8 cellular contexts compared by ENCODE assay signal in the genomic region with DNA sequence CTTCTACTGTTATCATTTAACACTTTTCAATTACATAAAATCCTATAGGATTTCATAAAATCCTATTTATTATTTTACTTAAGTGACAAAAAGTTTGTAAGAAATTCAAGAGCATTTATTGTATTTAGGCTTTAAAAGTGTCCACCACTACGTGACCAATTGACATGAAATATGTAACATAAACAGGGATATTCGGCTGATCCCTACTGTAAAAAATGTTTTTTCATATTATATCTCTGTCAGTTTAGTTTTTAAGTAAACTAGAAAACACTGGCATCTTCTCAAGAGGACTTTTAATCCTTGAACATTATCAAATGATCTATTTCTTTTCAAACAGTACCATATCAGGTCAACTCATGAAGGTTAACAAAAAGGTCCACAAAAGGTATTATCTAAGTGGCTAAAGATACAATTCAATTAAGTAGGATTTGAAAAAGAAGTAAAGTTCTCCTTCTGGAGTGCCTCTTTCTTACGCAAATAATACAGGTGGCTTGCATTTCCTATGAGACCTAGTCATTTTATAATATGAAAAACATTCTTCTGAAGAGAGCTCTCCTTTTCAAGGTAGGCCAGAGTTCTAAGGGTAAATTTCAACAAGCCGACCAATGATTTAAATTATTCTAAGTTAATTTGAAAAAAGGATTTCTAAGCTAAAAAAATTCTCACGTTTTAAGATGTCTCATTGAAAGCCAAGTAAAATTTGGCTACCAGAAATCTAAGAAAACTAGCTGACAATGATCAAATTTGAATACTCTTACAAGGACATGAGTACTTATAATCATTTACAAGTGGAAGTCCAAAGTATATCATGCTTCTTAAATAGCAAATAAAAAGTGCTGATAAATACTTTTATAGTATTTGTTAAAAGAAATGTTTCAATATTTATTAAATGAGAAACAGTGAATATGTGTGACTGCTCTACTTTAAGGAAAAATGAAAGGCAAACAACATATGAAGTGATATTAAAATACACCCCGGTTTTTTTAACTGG.
A peak's percentile ranks its signal among the peaks of the same experiment; 100 is the strongest.
DNase-seq lines count a peak whose midpoint lies in the region; ATAC-seq and TF ChIP-seq lines count a peak whose summit lies in the region.

No MANE protein-coding gene starts in this region.

- H3K36me3 Mint-ChIP-seq in H9 (ENCODE audit: insufficient read depth in 1 of 3, low read depth in 3 of 3): peaks cover 32 to 36% (median 35%) of the 10 kb centered on the region in 3 experiments

- H3K4me2 ChIP-seq in H9 (ENCODE audit: insufficient read depth, insufficient read length, low read length): peak overlapping the region; percentile 12

- H3K9me3 ChIP-seq in A673 (ENCODE audit: low read depth, low read length, poor library complexity, severe bottlenecking) (no peaks in the 10 kb centered on the region), H9 (ENCODE audit: control insufficient read depth, low read depth, low read length) (no peaks in the 10 kb centered on the region), ascending aorta (no peaks in the 10 kb centered on the region), upper lobe of left lung (no peaks in the 10 kb centered on the region)

- no peak for TF ChIP-seq EP300 in upper lobe of left lung (IDR thresholded peaks at IDR 0.05)

- H3K27me3 Mint-ChIP-seq in H9 (ENCODE audit: low read depth): no peaks in the 10 kb centered on the region

- H2AK5ac ChIP-seq in H9 (ENCODE audit: insufficient read length, low read length): no peak overlapping the region

- no CpG with 5 or more reads among the region's 6 CpGs for WGBS in H9 (ENCODE audit: extremely low coverage, insufficient read length, low lambda C conversion rate)
- WGBS in upper lobe of left lung, 2 donors: 0% methylated on average over 6 of the region's 6 CpGs

- no peaks in the 10 kb centered on the region for H3K79me1 ChIP-seq in H9 (ENCODE audit: insufficient read depth, low read depth, low read length, poor library complexity, severe bottlenecking)

- BruUV-seq in A673 (replicated peaks; lab: Mats Ljungman, UMichigan): no TSS peak

- no peak overlapping the region for H4K91ac ChIP-seq in H9 (ENCODE audit: insufficient read length, low read depth, low read length)

- DNase-seq in A673 (ENCODE audit: low spot score) (no peak), H9 (no peak), ascending aorta (ENCODE audit: low spot score in 2 of 2) (no peak), kidney tubule cell (ENCODE audit: low spot score) (peak; percentile 27), upper lobe of left lung (no peak), hippocampal formation (lab: John Stamatoyannopoulos, UW) (no peak)
- DNase-seq in activated CD4-positive, alpha-beta T cell treated with anti-CD3 and anti-CD28 coated beads for 4 hours: no peak

- no peak overlapping the region for H2BK20ac ChIP-seq in H9 (ENCODE audit: low read depth, low read length, poor library complexity, severe bottlenecking)

- no peaks in the 10 kb centered on the region for H3K36me3 ChIP-seq in A673 (ENCODE audit: insufficient read depth, low read length, poor library complexity, severe bottlenecking)
- no peaks in the 10 kb centered on the region for H3K36me3 ChIP-seq in ascending aorta
- no peaks in the 10 kb centered on the region for H3K36me3 ChIP-seq in upper lobe of left lung

- no peak overlapping the region for H4K5ac ChIP-seq in H9 (ENCODE audit: insufficient read length, low read depth, low read length)

- no peak overlapping the region for H2AFZ ChIP-seq in H9 (ENCODE audit: low read length)

- peak overlapping the region; percentile 83 for H3K9ac ChIP-seq in H9 (ENCODE audit: extremely low read depth, insufficient read length, low read length)

- no peak for ATAC-seq in upper lobe of left lung (ENCODE audit: low FRiP score in 2 of 2)
- ATAC-seq in HG03045 (IDR thresholded peaks at IDR 0.05; ENCODE audit: unreplicated experiment): no peak

- peaks cover 3% of the 10 kb centered on the region in 2 experiments; a peak in 1 of 5 replicates for H3K9me3 Mint-ChIP-seq in H9

- H3K27ac ChIP-seq in A673 (ENCODE audit: low read depth, low read length, poor library complexity, severe bottlenecking) (peak overlapping the region; percentile 90), H9 (ENCODE audit: insufficient read length, low read depth, low read length) (peak overlapping the region; percentile 68), ascending aorta (peak overlapping the region; percentile 76 to 84), upper lobe of left lung (peak overlapping the region; percentile 88 to 95 (median 92))

- no peak overlapping the region for H4K8ac ChIP-seq in H9 (replicated peaks; ENCODE audit: insufficient read length, low read depth, low read length)

- H2BK5ac ChIP-seq in H9 (ENCODE audit: insufficient read length, low read length): no peak overlapping the region

- H3K4ac ChIP-seq in H9 (ENCODE audit: low read depth, low read length): no peak overlapping the region

- no peak overlapping the region for H3T11ph ChIP-seq in H9 (ENCODE audit: low read length)

- peaks cover 32% of the 10 kb centered on the region; the same call in 1 of the 2 replicates for H3K79me2 ChIP-seq in H9 (ENCODE audit: insufficient read depth, low read length)

- no peak overlapping the region for H3K18ac ChIP-seq in H9 (ENCODE audit: insufficient read length, low read depth, low read length)

- TF ChIP-seq CTCF in A673 (conservative IDR thresholded peaks at IDR 0.05; ENCODE audit: low read depth, low read length) (no peak), H9 (conservative IDR thresholded peaks at IDR 0.05) (no peak), ascending aorta (IDR thresholded peaks at IDR 0.05) (no peak), upper lobe of left lung (IDR thresholded peaks at IDR 0.05) (no peak)

- peak overlapping the region; percentile 89 to 100 (median 100); a peak in 6 of 7 replicates for H3K27ac Mint-ChIP-seq in H9

- H3K27me3 ChIP-seq in A673 (replicated peaks; ENCODE audit: insufficient read depth, low read depth, low read length, poor library complexity) (no peaks in the 10 kb centered on the region), H9 (ENCODE audit: insufficient read depth, low read length) (no peaks in the 10 kb centered on the region), ascending aorta (no peaks in the 10 kb centered on the region), upper lobe of left lung (no peaks in the 10 kb centered on the region)

- no peak overlapping the region for H3K56ac ChIP-seq in H9 (ENCODE audit: insufficient read length, low read depth, low read length)

- no peaks in the 10 kb centered on the region for H4K20me1 ChIP-seq in H9 (ENCODE audit: control insufficient read depth, insufficient read depth, insufficient read length)

- no peak overlapping the region for H3K23ac ChIP-seq in H9 (ENCODE audit: insufficient read length, low read depth, low read length)

- no peak for TF ChIP-seq POLR2A in upper lobe of left lung (IDR thresholded peaks at IDR 0.05)

- peaks cover 16 to 23% of the 10 kb centered on the region in 2 experiments for H3K4me1 Mint-ChIP-seq in H9

- H2BK12ac ChIP-seq in H9 (ENCODE audit: insufficient read length, low read depth, low read length): no peak overlapping the region

- H3K4me3 Mint-ChIP-seq in H9: peak overlapping the region; percentile 95 to 99

- no peak overlapping the region for H2BK120ac ChIP-seq in H9 (ENCODE audit: low read depth, low read length, poor library complexity, severe bottlenecking)

- H3K23me2 ChIP-seq in H9 (ENCODE audit: insufficient read length, low read depth, low read length, poor library complexity, severe bottlenecking): no peaks in the 10 kb centered on the region

- intact Hi-C loops in A673 (cut with micrococcal nuclease; ENCODE audit: unreplicated experiment) (loop anchor here (2.0 to 10.0 kb wide), 5 partner anchors 49 to 448 kb away; a partner anchor contains a TSS), ascending aorta (cut with DNase I) (loop anchor here (5.0 kb wide), 2 partner anchors 49 to 201 kb away; a partner anchor contains a TSS)

- H3K14ac ChIP-seq in H9 (ENCODE audit: insufficient read depth, low read length): no peak overlapping the region

- H3K4me3 ChIP-seq in A673 (ENCODE audit: low read depth, low read length, poor library complexity, severe bottlenecking): peak overlapping the region; percentile 56
- H3K4me3 ChIP-seq in ascending aorta: peak overlapping the region; percentile 55 to 64
- peak overlapping the region; percentile 12 to 55 (median 52) for H3K4me3 ChIP-seq in upper lobe of left lung

- H3K4me1 ChIP-seq in A673 (ENCODE audit: insufficient read depth, low read length, poor library complexity, severe bottlenecking) (peaks cover 34% of the 10 kb centered on the region), H9 (ENCODE audit: insufficient read depth, low read length) (no peaks in the 10 kb centered on the region), ascending aorta (peaks cover 3 to 12% of the 10 kb centered on the region in 2 donors), upper lobe of left lung (peaks cover 20 to 37% (median 28%) of the 10 kb centered on the region in 4 donors)

- CTCF ChIA-PET in A673 (lab: Charles Lee): no interaction called here

- H2BK15ac ChIP-seq in H9 (ENCODE audit: low read depth, low read length): no peak overlapping the region

- POLR2A ChIA-PET in A673 (lab: Charles Lee; ENCODE audit: low non-redundant PET): no interaction called here
